Comparison of ENCODE assay signal across 12 cellular contexts in the genomic region with DNA sequence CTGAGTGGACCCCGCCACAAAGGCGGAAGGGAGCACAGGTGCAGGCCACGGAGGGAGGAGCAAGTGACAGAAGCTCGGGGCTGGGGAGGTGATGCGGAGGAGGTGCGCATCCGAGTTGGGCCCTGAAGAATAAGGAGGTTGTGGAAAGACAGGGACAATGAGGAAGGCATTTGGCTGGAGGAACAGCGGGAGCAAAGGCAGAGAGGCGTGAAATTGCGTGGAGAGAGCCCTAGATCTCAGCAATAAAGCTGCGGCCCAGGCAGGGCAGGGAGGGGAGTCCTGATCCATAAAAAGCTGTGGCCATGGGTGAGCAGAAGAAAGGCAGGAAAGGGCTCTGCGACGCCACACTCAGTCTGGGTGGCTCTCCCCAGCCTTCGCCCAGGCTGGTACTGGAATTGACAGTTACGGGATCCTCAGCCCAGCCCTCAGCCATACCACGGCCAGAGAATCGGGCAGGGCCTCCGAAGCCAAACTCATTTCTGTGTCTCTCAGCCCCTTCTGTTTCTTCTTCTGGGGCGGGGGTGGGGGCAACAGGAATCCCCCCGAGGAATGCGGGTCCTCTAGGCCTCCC. TPM values are rescaled to one million over a fixed set of nuclear protein-coding genes. Genes with fewer than 3 reads are reported as not detected.
DNase-seq lines count a peak whose midpoint lies in the region; ATAC-seq and TF ChIP-seq lines count a peak whose summit lies in the region.
"Had no signal": no experiment of that assay in that cellular context is flagged by ENCODE, and none has a peak within 500 bp of the region (broad histone marks: within the 10 kb centered on the region; RNA-seq: fewer than 3 reads in every experiment).

No MANE protein-coding gene starts in this region.

- H3K4me2 ChIP-seq in SK-N-SH (peak overlapping the region; percentile 76), smooth muscle cell (peak overlapping the region; percentile 100)

- H3F3A ChIP-seq in SK-N-SH (replicated peaks; ENCODE audit: insufficient read depth) (no peaks in the 10 kb centered on the region), smooth muscle cell (ENCODE audit: low read depth) (no peaks in the 10 kb centered on the region)

- H3K4me3 ChIP-seq in SK-N-SH (ENCODE audit: low read depth in 2 of 2, low read length in 1 of 2) (no peak overlapping the region; a peak in 1 of 4 replicates), iPS-18c (ENCODE audit: insufficient read depth, low read depth, low read length) (peak overlapping the region; percentile 78), smooth muscle cell (peak overlapping the region; percentile 79)

- DNase-seq in SK-N-SH, result no peak
- DNase-seq in smooth muscle cell (lab: John Stamatoyannopoulos, UW; ENCODE audit: unreplicated experiment), result no peak
- DNase-seq in stimulated activated naive CD4-positive, alpha-beta T cell treated with Interleukin-2 at 50 U/mL for 16 hours (lab: John Stamatoyannopoulos, UW), result no peak
- DNase-seq: NCI-H2171 had no signal

- CTCF ChIA-PET in SK-N-SH (lab: Yijun Ruan, JAX), result interaction anchor here (0.9 to 3.5 kb wide), 9 partner anchors 9 to 425 kb away, joined by 3 to 16 read pairs (median 5); no protein-coding TSS in a partner anchor

- H3K36me3 ChIP-seq in SK-N-SH (replicated peaks in 1 of 2; ENCODE audit: control insufficient read depth in 1 of 2, insufficient read depth in 2 of 2, low read length in 1 of 2), result no peaks in the 10 kb centered on the region
- H3K36me3 ChIP-seq in smooth muscle cell (ENCODE audit: low read depth), result no peaks in the 10 kb centered on the region

- H3K27ac ChIP-seq in SK-N-SH (ENCODE audit: low read depth in 2 of 2, low read length in 1 of 2) (peak overlapping the region in 1 of 2 experiments; percentile 90; a peak in 2 of 4 replicates), VCaP (peak overlapping the region; percentile 67), smooth muscle cell (ENCODE audit: low read depth) (no peak overlapping the region)
- H3K27ac ChIP-seq: 22Rv1 had no signal

- WGBS in SK-N-SH (ENCODE audit: low lambda C conversion rate), result 91% methylated on average over 18 of the region's 21 CpGs
- WGBS in smooth muscle cell (ENCODE audit: low lambda C conversion rate), result 71% methylated on average over 21 of the region's 21 CpGs

- no peak overlapping the region for H3K9ac ChIP-seq in SK-N-SH
- H3K9ac ChIP-seq in smooth muscle cell (ENCODE audit: low read depth), result peak overlapping the region; percentile 73

- H3K4me1 ChIP-seq in SK-N-SH (ENCODE audit: control insufficient read depth in 1 of 2, insufficient read depth in 2 of 2, low read depth in 1 of 2, low read length in 1 of 2) (peaks cover 0 to 50% of the 10 kb centered on the region in 2 experiments; a peak in 2 of 4 replicates), smooth muscle cell (ENCODE audit: low read depth) (peaks cover 25% of the 10 kb centered on the region)

- H4K20me1 ChIP-seq in SK-N-SH (ENCODE audit: insufficient read depth) (no peaks in the 10 kb centered on the region), smooth muscle cell (ENCODE audit: low read depth) (peaks cover 38% of the 10 kb centered on the region)

- ATAC-seq in SK-N-SH treated with all-trans-retinoic acid at 6 μM for 48 hours (no peak), GM21360 (IDR thresholded peaks at IDR 0.05; ENCODE audit: unreplicated experiment) (no peak), GM21576 (IDR thresholded peaks at IDR 0.05; ENCODE audit: unreplicated experiment) (no peak)

- H2AFZ ChIP-seq in SK-N-SH (ENCODE audit: low read depth) (no peak overlapping the region), smooth muscle cell (ENCODE audit: low read depth) (no peak overlapping the region)

- H3K27me3 ChIP-seq in SK-N-SH (ENCODE audit: insufficient read depth), result peaks cover 15% of the 10 kb centered on the region; the same call in 1 of the 2 replicates
- no peaks in the 10 kb centered on the region for H3K27me3 ChIP-seq in smooth muscle cell (ENCODE audit: low read depth)

- TF ChIP-seq RAD21 in SK-N-SH (IDR thresholded peaks at IDR 0.05; ENCODE audit: low read length), result no peak

- no peaks in the 10 kb centered on the region for H3K9me2 ChIP-seq in SK-N-SH

- H3K79me2 ChIP-seq in SK-N-SH (ENCODE audit: insufficient read depth), result no peaks in the 10 kb centered on the region
- H3K79me2 ChIP-seq in smooth muscle cell (ENCODE audit: low read depth), result peaks cover 28% of the 10 kb centered on the region

- TF ChIP-seq EP300 in SK-N-SH (IDR thresholded peaks at IDR 0.05; ENCODE audit: borderline replicate concordance in 1 of 2, low read depth in 1 of 2, low read length in 1 of 2), result no peak

- POLR2A ChIA-PET in SK-N-SH (lab: Yijun Ruan, JAX), result no interaction called here

- H3K9me3 ChIP-seq in SK-N-SH, result no peaks in the 10 kb centered on the region
- H3K9me3 ChIP-seq in iPS-18c (ENCODE audit: control insufficient read depth, insufficient read depth, low read length), result no peaks in the 10 kb centered on the region
- no peaks in the 10 kb centered on the region for H3K9me3 ChIP-seq in smooth muscle cell (replicated peaks; ENCODE audit: low read depth)

- TF ChIP-seq CTCF in SK-N-SH (IDR thresholded peaks at IDR 0.05), result no peak
- no peak for TF ChIP-seq CTCF in VCaP (conservative IDR thresholded peaks at IDR 0.05)
- no peak for TF ChIP-seq CTCF in smooth muscle cell (IDR thresholded peaks at IDR 0.05; ENCODE audit: borderline replicate concordance, insufficient read depth, poor library complexity, severe bottlenecking)

TF ChIP-seq in SK-N-SH, 30 proteins besides CTCF, POLR2A, EP300 and RAD21:
- no peak for TF ChIP-seq RXRA (IDR thresholded peaks at IDR 0.05; ENCODE audit: borderline replicate concordance, low read depth)
TF ChIP-seq in SK-N-SH: peak in this region for 0.

TF ChIP-seq in SK-N-SH treated with all-trans-retinoic acid at 6 μM for 48 hours, 23 proteins besides CTCF, POLR2A, EP300 and RAD21:
- TF ChIP-seq ZNF70 (CRISPR knock-in tag; IDR thresholded peaks at IDR 0.05) (no peak), OSR1 (CRISPR knock-in tag; IDR thresholded peaks at IDR 0.05) (no peak), BACH2 (CRISPR knock-in tag; IDR thresholded peaks at IDR 0.05; ENCODE audit: borderline replicate concordance) (no peak), ZFP3 (CRISPR knock-in tag; IDR thresholded peaks at IDR 0.05) (no peak), ESRRG (CRISPR knock-in tag; IDR thresholded peaks at IDR 0.05) (no peak), ISL1 (CRISPR knock-in tag; IDR thresholded peaks at IDR 0.05) (no peak), TOX (CRISPR knock-in tag; IDR thresholded peaks at IDR 0.05; ENCODE audit: borderline replicate concordance) (no peak), RARB (CRISPR knock-in tag; IDR thresholded peaks at IDR 0.05) (no peak), SNAI2 (CRISPR knock-in tag; IDR thresholded peaks at IDR 0.05) (no peak), TCF4 (CRISPR knock-in tag; IDR thresholded peaks at IDR 0.05; ENCODE audit: borderline replicate concordance) (no peak), CSDC2 (CRISPR knock-in tag; IDR thresholded peaks at IDR 0.05) (no peak), ARNTL (CRISPR knock-in tag; IDR thresholded peaks at IDR 0.05; ENCODE audit: borderline replicate concordance, low read depth) (no peak), ZFP30 (CRISPR knock-in tag; IDR thresholded peaks at IDR 0.05) (no peak)
- TF ChIP-seq, protein P1, sequence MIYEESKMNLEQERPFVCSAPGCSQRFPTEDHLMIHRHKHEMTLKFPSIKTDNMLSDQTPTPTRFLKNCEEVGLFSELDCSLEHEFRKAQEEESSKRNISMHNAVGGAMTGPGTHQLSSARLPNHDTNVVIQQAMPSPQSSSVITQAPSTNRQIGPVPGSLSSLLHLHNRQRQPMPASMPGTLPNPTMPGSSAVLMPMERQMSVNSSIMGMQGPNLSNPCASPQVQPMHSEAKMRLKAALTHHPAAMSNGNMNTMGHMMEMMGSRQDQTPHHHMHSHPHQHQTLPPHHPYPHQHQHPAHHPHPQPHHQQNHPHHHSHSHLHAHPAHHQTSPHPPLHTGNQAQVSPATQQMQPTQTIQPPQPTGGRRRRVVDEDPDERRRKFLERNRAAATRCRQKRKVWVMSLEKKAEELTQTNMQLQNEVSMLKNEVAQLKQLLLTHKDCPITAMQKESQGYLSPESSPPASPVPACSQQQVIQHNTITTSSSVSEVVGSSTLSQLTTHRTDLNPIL (CRISPR knock-in tag; IDR thresholded peaks at IDR 0.05; ENCODE audit: low read depth), result no peak

RNA-seq across cellular contexts. Expression of a gene that starts 2.2 kb away (rescaled TPM):
- 0.05 and 0.08 TPM in 2 replicates for polyA plus RNA-seq in SK-N-SH (2012; rRNA removed)
- polyA plus RNA-seq in SK-N-SH (2012; cell fraction: cytosol; rRNA removed), result 0.03 and 0.05 TPM in 2 replicates
- polyA plus RNA-seq in SK-N-SH (2012; cell fraction: nucleus; rRNA removed), result 0.46 and 0.58 TPM in 2 replicates
- 2.3 and 2.7 TPM in 2 replicates for total RNA-seq in smooth muscle cell
- polyA plus RNA-seq in smooth muscle cell, result 1.1 TPM in 2 replicates

RNA-seq across cellular contexts. Expression of a gene that starts 41.6 kb away (rescaled TPM):
- not detected in 2 replicates for polyA plus RNA-seq in SK-N-SH (2012; rRNA removed)
- polyA plus RNA-seq in SK-N-SH (2012; cell fraction: cytosol; rRNA removed), result not detected in 2 replicates
- polyA plus RNA-seq in SK-N-SH (2012; cell fraction: nucleus; rRNA removed), result 0.11 and 0.13 TPM in 2 replicates
- total RNA-seq in smooth muscle cell, result 0.04 TPM in 1 of 2 replicates, not detected in the other
- 0.89 and 1.3 TPM in 2 replicates for polyA plus RNA-seq in smooth muscle cell
- total RNA-seq: activated CD8-positive, alpha-beta memory T cell treated with anti-CD3 and anti-CD28 coated beads for 36 hours; omental fat pad had no signal

Comparison
In these comparisons a context has a peak if more than half of its experiments do, and no peak if none do; other contexts are left out.
1. H3K4me3 ChIP-seq: peak in iPS-18c (single experiment) and smooth muscle cell (single experiment); none in SK-N-SH (0 of 2).